Comparison of ENCODE assay signal across 1 cellular context in genomic region chr3:5013021-5013906, GRCh38.
TF ChIP-seq lines count a peak whose summit lies in the region.

No MANE protein-coding gene starts in this region.

TF ChIP-seq in K562, 482 proteins besides CTCF, POLR2A, EP300 and RAD21 (continued from another document and continues in another):
- TF ChIP-seq ZNF589 (CRISPR knock-in tag; IDR thresholded peaks at IDR 0.05; ENCODE audit: low read depth) (peak; percentile 75; the same call in 1 of the 2 replicates), RBM15 (IDR thresholded peaks at IDR 0.05; ENCODE audit: insufficient read depth, low read length) (no peak), ZNF133 (CRISPR knock-in tag; IDR thresholded peaks at IDR 0.05) (no peak), ZNF512 (tag; IDR thresholded peaks at IDR 0.05) (peak; percentile 89), ZNF282 (CRISPR knock-in tag; IDR thresholded peaks at IDR 0.05) (no peak), ELF2 (CRISPR knock-in tag; IDR thresholded peaks at IDR 0.05) (no peak), KLF1 (tag; IDR thresholded peaks at IDR 0.05) (0 out of 2 replicates have a peak, but pooled peaks have one; percentile 36), ZNF407 (IDR thresholded peaks at IDR 0.05; ENCODE audit: low read depth) (no peak), PHB2 (IDR thresholded peaks at IDR 0.05; ENCODE audit: low read depth) (no peak), ZNF668 (CRISPR knock-in tag; IDR thresholded peaks at IDR 0.05) (0 out of 2 replicates have a peak, but pooled peaks have one; percentile 3), ARID2 (IDR thresholded peaks at IDR 0.05) (peak; percentile 31; the same call in 1 of the 2 replicates), BACH1 (tag; IDR thresholded peaks at IDR 0.05) (no peak; the same call in 1 of the 2 replicates), BRD9 (IDR thresholded peaks at IDR 0.05; ENCODE audit: low read depth, partially characterized antibody) (no peak), ZNF311 (CRISPR knock-in tag; IDR thresholded peaks at IDR 0.05) (peak; percentile 86), JUND (IDR thresholded peaks at IDR 0.05; ENCODE audit: borderline replicate concordance, low read depth, low read length) (peak; percentile 92), JUND (tag; IDR thresholded peaks at IDR 0.05; ENCODE audit: borderline replicate concordance, low read depth, low read length) (peak; percentile 88; the same call in 1 of the 3 replicates), ZNF785 (CRISPR knock-in tag; IDR thresholded peaks at IDR 0.05) (no peak), THAP12 (CRISPR knock-in tag; IDR thresholded peaks at IDR 0.05) (no peak), KLF6 (CRISPR knock-in tag; IDR thresholded peaks at IDR 0.05; ENCODE audit: borderline replicate concordance) (peak; percentile 22; the same call in 1 of the 2 replicates), NR2F6 (CRISPR knock-in tag; IDR thresholded peaks at IDR 0.05) (no peak)
- TF ChIP-seq, protein P1, sequence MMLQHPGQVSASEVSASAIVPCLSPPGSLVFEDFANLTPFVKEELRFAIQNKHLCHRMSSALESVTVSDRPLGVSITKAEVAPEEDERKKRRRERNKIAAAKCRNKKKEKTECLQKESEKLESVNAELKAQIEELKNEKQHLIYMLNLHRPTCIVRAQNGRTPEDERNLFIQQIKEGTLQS (IDR thresholded peaks at IDR 0.05), result peak; percentile 85
- TF ChIP-seq, protein P1 (CRISPR knock-in tag; conservative IDR thresholded peaks at IDR 0.05), result no peak
- TF ChIP-seq, protein P2, sequence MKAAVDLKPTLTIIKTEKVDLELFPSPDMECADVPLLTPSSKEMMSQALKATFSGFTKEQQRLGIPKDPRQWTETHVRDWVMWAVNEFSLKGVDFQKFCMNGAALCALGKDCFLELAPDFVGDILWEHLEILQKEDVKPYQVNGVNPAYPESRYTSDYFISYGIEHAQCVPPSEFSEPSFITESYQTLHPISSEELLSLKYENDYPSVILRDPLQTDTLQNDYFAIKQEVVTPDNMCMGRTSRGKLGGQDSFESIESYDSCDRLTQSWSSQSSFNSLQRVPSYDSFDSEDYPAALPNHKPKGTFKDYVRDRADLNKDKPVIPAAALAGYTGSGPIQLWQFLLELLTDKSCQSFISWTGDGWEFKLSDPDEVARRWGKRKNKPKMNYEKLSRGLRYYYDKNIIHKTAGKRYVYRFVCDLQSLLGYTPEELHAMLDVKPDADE (conservative IDR thresholded peaks at IDR 0.05; ENCODE audit: control insufficient read depth, low read depth, low read length), result no peak
- TF ChIP-seq, protein P3, sequence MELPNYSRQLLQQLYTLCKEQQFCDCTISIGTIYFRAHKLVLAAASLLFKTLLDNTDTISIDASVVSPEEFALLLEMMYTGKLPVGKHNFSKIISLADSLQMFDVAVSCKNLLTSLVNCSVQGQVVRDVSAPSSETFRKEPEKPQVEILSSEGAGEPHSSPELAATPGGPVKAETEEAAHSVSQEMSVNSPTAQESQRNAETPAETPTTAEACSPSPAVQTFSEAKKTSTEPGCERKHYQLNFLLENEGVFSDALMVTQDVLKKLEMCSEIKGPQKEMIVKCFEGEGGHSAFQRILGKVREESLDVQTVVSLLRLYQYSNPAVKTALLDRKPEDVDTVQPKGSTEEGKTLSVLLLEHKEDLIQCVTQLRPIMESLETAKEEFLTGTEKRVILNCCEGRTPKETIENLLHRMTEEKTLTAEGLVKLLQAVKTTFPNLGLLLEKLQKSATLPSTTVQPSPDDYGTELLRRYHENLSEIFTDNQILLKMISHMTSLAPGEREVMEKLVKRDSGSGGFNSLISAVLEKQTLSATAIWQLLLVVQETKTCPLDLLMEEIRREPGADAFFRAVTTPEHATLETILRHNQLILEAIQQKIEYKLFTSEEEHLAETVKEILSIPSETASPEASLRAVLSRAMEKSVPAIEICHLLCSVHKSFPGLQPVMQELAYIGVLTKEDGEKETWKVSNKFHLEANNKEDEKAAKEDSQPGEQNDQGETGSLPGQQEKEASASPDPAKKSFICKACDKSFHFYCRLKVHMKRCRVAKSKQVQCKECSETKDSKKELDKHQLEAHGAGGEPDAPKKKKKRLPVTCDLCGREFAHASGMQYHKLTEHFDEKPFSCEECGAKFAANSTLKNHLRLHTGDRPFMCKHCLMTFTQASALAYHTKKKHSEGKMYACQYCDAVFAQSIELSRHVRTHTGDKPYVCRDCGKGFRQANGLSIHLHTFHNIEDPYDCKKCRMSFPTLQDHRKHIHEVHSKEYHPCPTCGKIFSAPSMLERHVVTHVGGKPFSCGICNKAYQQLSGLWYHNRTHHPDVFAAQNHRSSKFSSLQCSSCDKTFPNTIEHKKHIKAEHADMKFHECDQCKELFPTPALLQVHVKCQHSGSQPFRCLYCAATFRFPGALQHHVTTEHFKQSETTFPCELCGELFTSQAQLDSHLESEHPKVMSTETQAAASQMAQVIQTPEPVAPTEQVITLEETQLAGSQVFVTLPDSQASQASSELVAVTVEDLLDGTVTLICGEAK (IDR thresholded peaks at IDR 0.05), result no peak
- TF ChIP-seq, protein P3 (CRISPR knock-in tag; IDR thresholded peaks at IDR 0.05), result no peak
- TF ChIP-seq, protein P4, sequence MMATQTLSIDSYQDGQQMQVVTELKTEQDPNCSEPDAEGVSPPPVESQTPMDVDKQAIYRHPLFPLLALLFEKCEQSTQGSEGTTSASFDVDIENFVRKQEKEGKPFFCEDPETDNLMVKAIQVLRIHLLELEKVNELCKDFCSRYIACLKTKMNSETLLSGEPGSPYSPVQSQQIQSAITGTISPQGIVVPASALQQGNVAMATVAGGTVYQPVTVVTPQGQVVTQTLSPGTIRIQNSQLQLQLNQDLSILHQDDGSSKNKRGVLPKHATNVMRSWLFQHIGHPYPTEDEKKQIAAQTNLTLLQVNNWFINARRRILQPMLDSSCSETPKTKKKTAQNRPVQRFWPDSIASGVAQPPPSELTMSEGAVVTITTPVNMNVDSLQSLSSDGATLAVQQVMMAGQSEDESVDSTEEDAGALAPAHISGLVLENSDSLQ (IDR thresholded peaks at IDR 0.05), result peak; percentile 42
